20 cellular contexts compared by ENCODE assay signal in genomic region chr17:16072031-16072430, GRCh38.
DNase-seq lines count a peak whose midpoint lies in the region; ATAC-seq, FAIRE-seq and TF ChIP-seq lines count a peak whose summit lies in the region.
"Had no signal": no experiment of that assay in that cellular context is flagged by ENCODE, and none has a peak within 500 bp of the region (broad histone marks: within the 10 kb centered on the region; RNA-seq: fewer than 3 reads in every experiment).

No MANE protein-coding gene starts in this region.

- no peak overlapping the region for H3K27ac ChIP-seq in A549
- H3K27ac ChIP-seq in ascending aorta = no peak overlapping the region
- H3K27ac ChIP-seq: BLaER1 had no signal

- no peak for ATAC-seq in A549
- no peak for ATAC-seq in GM21367 (IDR thresholded peaks at IDR 0.05; ENCODE audit: unreplicated experiment)
- no peak for ATAC-seq in HG03097 (IDR thresholded peaks at IDR 0.05; ENCODE audit: low FRiP score, unreplicated experiment)
- ATAC-seq: CD8-positive, alpha-beta T cell; GM12878; GM23338; HCT116 had no signal

- 95% methylated on average over 1 of the region's 1 CpG for WGBS in A549 (ENCODE audit: missing lambda C conversion rate)

- H3K4me1 ChIP-seq in A549 (no peaks in the 10 kb centered on the region), ascending aorta (no peaks in the 10 kb centered on the region)
- H3K4me1 ChIP-seq: BLaER1 had no signal

- CTCF ChIA-PET in A549 (lab: Yijun Ruan, JAX) = interaction anchor here (1.1 to 1.6 kb wide), 2 partner anchors 13 to 28 kb away, joined by 3 read pairs; no protein-coding TSS in a partner anchor

- H3K9me3 ChIP-seq in A549 (no peaks in the 10 kb centered on the region), ascending aorta (no peaks in the 10 kb centered on the region)
- H3K9me3 ChIP-seq: BLaER1 had no signal

- intact Hi-C loops in ascending aorta (cut with DNase I) = no loop called here

- FAIRE-seq in A549 (lab: Jason Lieb, UNC) = peak; percentile 70
- FAIRE-seq: GM12878, H54 had no signal

- TF ChIP-seq CTCF in A549 (IDR thresholded peaks at IDR 0.05) (no peak), ascending aorta (IDR thresholded peaks at IDR 0.05) (no peak)

- no peak for TF ChIP-seq POLR2A in A549 (IDR thresholded peaks at IDR 0.05; ENCODE audit: low read length)

- DNase-seq in A549 (ENCODE audit: low read depth in 1 of 2, low spot score in 1 of 2) (no peak), COLO829 (ENCODE audit: low spot score) (peak; percentile 38), SK-MEL-5 (ENCODE audit: low read depth, low spot score) (peak; percentile 61), foreskin melanocyte (peak; percentile 71), ascending aorta (ENCODE audit: low spot score in 2 of 2) (no peak)
- DNase-seq: ACHN; CD8-positive, alpha-beta T cell; COR-L47; DMS 273 treated with DMSO at 0.1 percent for 48 hours; DMS53; DND-41; EL; KG1 had no signal

- in situ Hi-C loops in SK-MEL-5 (cut with HindIII; ENCODE audit: low pct_unique_long_range_greater_than_20kb, low sequenced_read_pairs) = no loop called here

- peaks cover 46 to 89% of the 10 kb centered on the region in 2 donors for H3K36me3 ChIP-seq in ascending aorta

- TF ChIP-seq RAD21 in A549 (conservative IDR thresholded peaks at IDR 0.05 in 1 of 2, IDR thresholded peaks at IDR 0.05 in 1 of 2) = no peak

- H3K27me3 ChIP-seq in ascending aorta = no peaks in the 10 kb centered on the region
- H3K27me3 ChIP-seq: BLaER1 had no signal

- H3K4me3 ChIP-seq in A549 (no peak overlapping the region), ascending aorta (no peak overlapping the region)
- H3K4me3 ChIP-seq: BLaER1, GM12878, GM23338 had no signal

- TF ChIP-seq EP300 in A549 (IDR thresholded peaks at IDR 0.05) = no peak

- POLR2A ChIA-PET in A549 (lab: Yijun Ruan, JAX) = no interaction called here

- H3K4me2 ChIP-seq in A549 = no peak overlapping the region
- H3K4me2 ChIP-seq: BLaER1, GM23338 had no signal

TF ChIP-seq in A549, 52 proteins besides CTCF, POLR2A, EP300 and RAD21:
- TF ChIP-seq MAFK (IDR thresholded peaks at IDR 0.05; ENCODE audit: partially characterized antibody) (peak; percentile 15), NR3C1 (IDR thresholded peaks at IDR 0.05) (no peak), FOSB (CRISPR knock-in tag; IDR thresholded peaks at IDR 0.05) (no peak)

Comparison
In these comparisons a context has a peak if more than half of its experiments do, and no peak if none do; other contexts are left out.
1. DNase-seq: peak in COLO829 (single experiment), SK-MEL-5 (single experiment) and foreskin melanocyte (single experiment); none in A549 (0 of 2) and ascending aorta (0 of 2).